11 cellular contexts compared by ENCODE assay signal in genomic region chr1:234631721-234632125, GRCh38.
DNase-seq lines count a peak whose midpoint lies in the region; ATAC-seq lines count a peak whose summit lies in the region.
"Had no signal": no experiment of that assay in that cellular context is flagged by ENCODE, and none has a peak within 500 bp of the region (broad histone marks: within the 10 kb centered on the region; RNA-seq: fewer than 3 reads in every experiment).

No MANE protein-coding gene starts in this region.

- no peaks in the 10 kb centered on the region for H3K36me3 ChIP-seq in effector memory CD4-positive, alpha-beta T cell (ENCODE audit: control insufficient read depth, insufficient read depth, low read length)

- DNase-seq in HCEC 1CT, result peak; percentile 90
- peak; percentile 57 for DNase-seq in T1000 (lab: John Stamatoyannopoulos, UW)
- peak; percentile 94 for DNase-seq in foreskin melanocyte
- peak; percentile 82 for DNase-seq in skeletal muscle cell (ENCODE audit: low read depth)
- no peak for DNase-seq in T-helper 9 cell
- DNase-seq in effector memory CD4-positive, alpha-beta T cell, result no peak
- DNase-seq in AML-193 (lab: John Stamatoyannopoulos, UW), result no peak
- DNase-seq: activated T-cell treated with anti-CD3 and anti-CD28 coated beads, Interleukin-2, amount 50 U/mL, for 72 hours; NCI-H2029 treated with DMSO at 0.1 percent for 48 hours; T-cell had no signal

- H3K27me3 ChIP-seq in effector memory CD4-positive, alpha-beta T cell (replicated peaks; ENCODE audit: control insufficient read depth, insufficient read depth, low read length, poor library complexity, severe bottlenecking), result no peaks in the 10 kb centered on the region

- H3K4me1 ChIP-seq in effector memory CD4-positive, alpha-beta T cell (ENCODE audit: control insufficient read depth, insufficient read depth, low read length, poor library complexity, severe bottlenecking), result no peaks in the 10 kb centered on the region

- H3K27ac ChIP-seq in effector memory CD4-positive, alpha-beta T cell (ENCODE audit: insufficient read depth, low read length, poor library complexity, severe bottlenecking), result no peak overlapping the region

- no peaks in the 10 kb centered on the region for H3K9me3 ChIP-seq in effector memory CD4-positive, alpha-beta T cell (ENCODE audit: control insufficient read depth, low read length)

- ATAC-seq in GM21528 (IDR thresholded peaks at IDR 0.05; ENCODE audit: low FRiP score, unreplicated experiment), result no peak
- ATAC-seq: T-cell had no signal

- no peak overlapping the region for H3K4me3 ChIP-seq in skeletal muscle cell (ENCODE audit: low read depth, low read length)
- H3K4me3 ChIP-seq in effector memory CD4-positive, alpha-beta T cell (ENCODE audit: insufficient read depth, low read depth, low read length, poor library complexity, severe bottlenecking), result no peak overlapping the region

Comparison
In these comparisons a context has a peak if more than half of its experiments do, and no peak if none do; other contexts are left out.
1. DNase-seq: peak in HCEC 1CT (single experiment), T1000 (single experiment), foreskin melanocyte (single experiment) and skeletal muscle cell (single experiment); none in T-helper 9 cell (single experiment), effector memory CD4-positive, alpha-beta T cell (0 of 3) and AML-193 (0 of 2).